Comparison of ENCODE assay signal across 9 cellular contexts in the genomic region with DNA sequence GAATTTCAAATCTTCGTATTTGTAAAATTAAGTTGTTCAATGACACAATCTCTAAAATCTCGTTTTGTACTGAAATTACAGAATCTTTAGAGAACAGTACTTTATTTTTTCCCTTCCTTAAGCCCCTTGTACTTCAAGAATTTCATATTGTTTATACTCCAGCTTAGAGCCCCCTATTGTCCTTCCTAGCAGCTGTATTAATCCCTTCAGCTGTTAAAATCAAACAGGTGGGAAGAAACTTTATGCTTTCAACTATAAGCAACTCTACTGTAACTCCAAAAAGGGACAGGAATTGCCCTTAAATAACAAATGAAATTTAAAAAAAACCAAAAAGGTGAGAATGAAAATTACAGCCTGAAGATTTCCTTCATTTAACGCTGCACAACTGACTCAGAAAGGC. TPM values are rescaled to one million over a fixed set of nuclear protein-coding genes. Genes with fewer than 3 reads are reported as not detected.
DNase-seq lines count a peak whose midpoint lies in the region; ATAC-seq, FAIRE-seq and TF ChIP-seq lines count a peak whose summit lies in the region.
"Had no signal": no experiment of that assay in that cellular context is flagged by ENCODE, and none has a peak within 500 bp of the region (broad histone marks: within the 10 kb centered on the region; RNA-seq: fewer than 3 reads in every experiment).

No MANE protein-coding gene starts in this region.

- H4K91ac ChIP-seq in mesenchymal stem cell (ENCODE audit: low read length) = no peak overlapping the region

- intact Hi-C loops in upper lobe of right lung (cut with DNase I) = no loop called here

- H3K36me3 ChIP-seq in mesenchymal stem cell (ENCODE audit: control insufficient read depth in 1 of 2, insufficient read depth in 2 of 2, low read depth in 1 of 2, low read length in 2 of 2) (peaks cover 30 to 52% of the 10 kb centered on the region in 2 experiments), upper lobe of right lung (peaks cover 32% of the 10 kb centered on the region)

- H3K9ac ChIP-seq in mesenchymal stem cell (ENCODE audit: low read length) = peak overlapping the region; percentile 98

- in situ Hi-C loops in astrocyte of the spinal cord (cut with HindIII; ENCODE audit: low sequenced_read_pairs) = no loop called here

- H2AK5ac ChIP-seq in mesenchymal stem cell (ENCODE audit: low read length, severe bottlenecking) = no peak overlapping the region

- H3K27me3 Mint-ChIP-seq in activated naive CD4-positive, alpha-beta T cell treated with anti-CD3 and anti-CD28 coated beads, Interleukin-2, amount 10 ng/mL, durations not matched to agents 7 days and 5 days = no peaks in the 10 kb centered on the region

- H3K23ac ChIP-seq in mesenchymal stem cell (ENCODE audit: low read length in 2 of 2) = no peak overlapping the region

- H3K4me1 ChIP-seq in mesenchymal stem cell (ENCODE audit: control insufficient read depth, insufficient read depth, low read depth, low read length) (peaks cover 12% of the 10 kb centered on the region), upper lobe of right lung (peaks cover 53% of the 10 kb centered on the region)

- CTCF ChIA-PET in activated naive CD4-positive, alpha-beta T cell treated with anti-CD3 and anti-CD28 coated beads, Interleukin-2, amount 10 ng/mL, durations not matched to agents 7 days and 5 days (lab: Charles Lee) = interaction anchor here (1.2 kb wide), 2 partner anchors 34 to 78 kb away, joined by 3 to 5 read pairs; partner anchors contain the start of gene ATP5F1B

- H3K27ac ChIP-seq in mesenchymal stem cell (ENCODE audit: low read length, poor library complexity, severe bottlenecking) = no peak overlapping the region
- H3K27ac ChIP-seq in upper lobe of right lung = no peak overlapping the region

- no peak for FAIRE-seq in GM12891 (lab: Jason Lieb, UNC)
- FAIRE-seq in frontal cortex (lab: Jason Lieb, UNC) = no peak
- FAIRE-seq: G401.6 had no signal

- H3K4me2 ChIP-seq in mesenchymal stem cell (ENCODE audit: low read length, poor library complexity, severe bottlenecking) = no peak overlapping the region

- no peak for TF ChIP-seq POLR2A in GM12891 (IDR thresholded peaks at IDR 0.05; ENCODE audit: low read depth, low read length)

- no peak for DNase-seq in activated naive CD4-positive, alpha-beta T cell treated with anti-CD3 and anti-CD28 coated beads, Interleukin-2, amount 10 ng/mL, durations not matched to agents 7 days and 5 days
- DNase-seq in activated naive CD4-positive, alpha-beta T cell (lab: John Stamatoyannopoulos, UW) = no peak
- DNase-seq in astrocyte of the spinal cord (ENCODE audit: low read depth, low spot score) = no peak
- no peak for DNase-seq in mesenchymal stem cell
- no peak for DNase-seq in upper lobe of right lung
- no peak for DNase-seq in C1 segment of cervical spinal cord (lab: John Stamatoyannopoulos, UW)
- no peak for DNase-seq in GM12891 (ENCODE audit: insufficient read length, low spot score)
- no peak for DNase-seq in frontal cortex (ENCODE audit: low spot score in 2 of 2)

- no peak for ATAC-seq in upper lobe of right lung

- H2BK120ac ChIP-seq in mesenchymal stem cell (ENCODE audit: low read depth, low read length) = no peak overlapping the region

- H3K9me3 Mint-ChIP-seq in activated naive CD4-positive, alpha-beta T cell treated with anti-CD3 and anti-CD28 coated beads, Interleukin-2, amount 10 ng/mL, durations not matched to agents 7 days and 5 days = no peaks in the 10 kb centered on the region

- WGBS in mesenchymal stem cell = 66% methylated on average over 3 of the region's 3 CpGs

- peaks cover 3% of the 10 kb centered on the region for H3K79me1 ChIP-seq in mesenchymal stem cell (replicated peaks; ENCODE audit: low read length, poor library complexity, severe bottlenecking)

- no peak overlapping the region for H3K14ac ChIP-seq in mesenchymal stem cell (ENCODE audit: low read length in 2 of 2)

- H3K4me1 Mint-ChIP-seq in activated naive CD4-positive, alpha-beta T cell treated with anti-CD3 and anti-CD28 coated beads, Interleukin-2, amount 10 ng/mL, durations not matched to agents 7 days and 5 days = peaks cover 73% of the 10 kb centered on the region

- no peak overlapping the region for H3K4ac ChIP-seq in mesenchymal stem cell (ENCODE audit: low read depth in 1 of 2, low read length in 2 of 2)

- H3K27ac Mint-ChIP-seq in activated naive CD4-positive, alpha-beta T cell treated with anti-CD3 and anti-CD28 coated beads, Interleukin-2, amount 10 ng/mL, durations not matched to agents 7 days and 5 days = peak overlapping the region; percentile 98

- H3K27me3 ChIP-seq in mesenchymal stem cell (ENCODE audit: control insufficient read depth in 1 of 2, insufficient read depth in 1 of 2, low read length in 2 of 2) (no peaks in the 10 kb centered on the region), upper lobe of right lung (no peaks in the 10 kb centered on the region)

- H3K9me3 ChIP-seq in mesenchymal stem cell (ENCODE audit: control insufficient read depth, low read length) = no peaks in the 10 kb centered on the region
- no peaks in the 10 kb centered on the region for H3K9me3 ChIP-seq in upper lobe of right lung

- TF ChIP-seq CTCF in astrocyte of the spinal cord (IDR thresholded peaks at IDR 0.05; ENCODE audit: low read depth, low read length) (no peak), upper lobe of right lung (IDR thresholded peaks at IDR 0.05) (no peak)

- H4K8ac ChIP-seq in mesenchymal stem cell (ENCODE audit: low read length) = no peak overlapping the region

- no peak overlapping the region for H2BK5ac ChIP-seq in mesenchymal stem cell (ENCODE audit: low read depth, low read length, poor library complexity, severe bottlenecking)

- peaks cover 67% of the 10 kb centered on the region for H3K36me3 Mint-ChIP-seq in activated naive CD4-positive, alpha-beta T cell treated with anti-CD3 and anti-CD28 coated beads, Interleukin-2, amount 10 ng/mL, durations not matched to agents 7 days and 5 days

- no peak overlapping the region for H2BK12ac ChIP-seq in mesenchymal stem cell (ENCODE audit: low read length in 2 of 2)

- H3K4me3 ChIP-seq in astrocyte of the spinal cord (ENCODE audit: low read depth, low read length) (peak overlapping the region; percentile 97), mesenchymal stem cell (ENCODE audit: insufficient read depth in 1 of 2, low read depth in 1 of 2, low read length in 2 of 2) (peak overlapping the region in 1 of 2 experiments; percentile 97), upper lobe of right lung (peak overlapping the region; percentile 85)

- no peak overlapping the region for H3K18ac ChIP-seq in mesenchymal stem cell (ENCODE audit: low read depth in 1 of 2, low read length in 2 of 2)

- H2AFZ ChIP-seq in mesenchymal stem cell (ENCODE audit: low read depth, low read length) = no peak overlapping the region

- no peak overlapping the region for H2BK15ac ChIP-seq in mesenchymal stem cell (ENCODE audit: low read depth, poor library complexity, severe bottlenecking)

- peak overlapping the region; percentile 99 for H3K4me3 Mint-ChIP-seq in activated naive CD4-positive, alpha-beta T cell treated with anti-CD3 and anti-CD28 coated beads, Interleukin-2, amount 10 ng/mL, durations not matched to agents 7 days and 5 days

TF ChIP-seq in GM12891, 5 proteins besides CTCF, POLR2A, EP300 and RAD21:
- TF ChIP-seq SPI1 (IDR thresholded peaks at IDR 0.05; ENCODE audit: low read depth, low read length) (no peak), TAF1 (IDR thresholded peaks at IDR 0.05; ENCODE audit: low read depth, low read length) (no peak), POU2F2 (IDR thresholded peaks at IDR 0.05; ENCODE audit: low read depth, low read length) (no peak), PAX5 (IDR thresholded peaks at IDR 0.05; ENCODE audit: insufficient read depth, low read length, severe bottlenecking) (no peak), POLR2AphosphoS5 (IDR thresholded peaks at IDR 0.05; ENCODE audit: low read depth, low read length) (no peak)

RNA-seq across cellular contexts. Expression of gene NACA, which starts 1.7 kb away (rescaled TPM):
- 1,835 TPM for polyA plus RNA-seq in mesenchymal stem cell (2013, experiment 1 of 2)
- polyA plus RNA-seq in mesenchymal stem cell (2013, experiment 2 of 2) = 1,781 TPM
- total RNA-seq in upper lobe of right lung = 665 TPM
- 2,973 TPM for polyA plus RNA-seq in GM12891 (2012; ENCODE audit: low read depth, missing spikeins)
- total RNA-seq in frontal cortex = 969 TPM

RNA-seq across cellular contexts. Expression of gene PRIM1, which starts 28.8 kb away (rescaled TPM):
- 2.4 TPM for polyA plus RNA-seq in mesenchymal stem cell (2013, experiment 1 of 2)
- 2.3 TPM for polyA plus RNA-seq in mesenchymal stem cell (2013, experiment 2 of 2)
- 9.3 TPM for total RNA-seq in upper lobe of right lung
- 27.6 TPM for polyA plus RNA-seq in GM12891 (2012; ENCODE audit: low read depth, missing spikeins)
- 31.0 TPM for total RNA-seq in frontal cortex

RNA-seq across cellular contexts. Expression of gene PTGES3, which starts 35.3 kb away (rescaled TPM):
- polyA plus RNA-seq in mesenchymal stem cell (2013, experiment 1 of 2) = 149 TPM
- 152 TPM for polyA plus RNA-seq in mesenchymal stem cell (2013, experiment 2 of 2)
- 168 TPM for total RNA-seq in upper lobe of right lung
- 158 TPM for polyA plus RNA-seq in GM12891 (2012; ENCODE audit: low read depth, missing spikeins)
- 78.7 TPM for total RNA-seq in frontal cortex

RNA-seq across cellular contexts. Expression of gene HSD17B6, which starts 39.8 kb away (rescaled TPM):
- polyA plus RNA-seq in mesenchymal stem cell (2013, experiment 1 of 2) = 1.3 TPM
- 1.2 TPM for polyA plus RNA-seq in mesenchymal stem cell (2013, experiment 2 of 2)
- total RNA-seq in upper lobe of right lung (67.4 TPM), frontal cortex (2.4 TPM)
- 0.47 TPM for polyA plus RNA-seq in GM12891 (2012; ENCODE audit: low read depth, missing spikeins)
